1 cellular context compared by ENCODE assay signal in genomic region chr13:59121507-59121906, GRCh38.
TF ChIP-seq lines count a peak whose summit lies in the region.

No MANE protein-coding gene starts in this region.

TF ChIP-seq in H1, 55 proteins besides CTCF, POLR2A, EP300 and RAD21:
- TF ChIP-seq TAF1 (IDR thresholded peaks at IDR 0.05; ENCODE audit: low read depth, low read length) (no peak), CBX8 (IDR thresholded peaks at IDR 0.05; ENCODE audit: borderline replicate concordance, low read depth, low read length) (no peak), SP4 (IDR thresholded peaks at IDR 0.05; ENCODE audit: low read length) (no peak), ATF2 (IDR thresholded peaks at IDR 0.05; ENCODE audit: low read length) (no peak), SIN3A (conservative IDR thresholded peaks at IDR 0.05 in 1 of 2, IDR thresholded peaks at IDR 0.05 in 1 of 2; ENCODE audit: low read depth in 1 of 2, low read length in 2 of 2) (no peak)
